In the genomic region with DNA sequence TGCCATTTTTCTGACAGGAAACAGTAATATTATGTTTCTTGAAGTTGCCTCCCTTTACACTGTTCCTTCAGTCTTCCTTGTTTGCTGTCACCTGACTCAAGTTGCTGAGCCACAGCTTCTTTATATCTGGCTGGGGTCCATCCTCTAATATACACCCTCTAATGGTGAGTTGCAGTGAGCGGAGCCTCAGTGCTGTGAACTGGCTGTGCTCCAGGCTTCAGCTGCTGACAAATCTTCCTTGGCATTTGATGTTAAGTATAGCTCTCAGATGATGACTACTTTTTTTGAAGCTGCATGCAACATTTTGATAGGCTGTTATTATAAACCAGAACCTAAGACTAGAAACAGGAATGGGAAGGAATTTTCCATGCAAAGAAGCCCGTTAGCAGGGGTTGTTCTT, we compare ENCODE assay signal across 11 cellular contexts.
A peak's percentile ranks its signal among the peaks of the same experiment; 100 is the strongest.
DNase-seq lines count a peak whose midpoint lies in the region; ATAC-seq and TF ChIP-seq lines count a peak whose summit lies in the region.
"Had no signal": no experiment of that assay in that cellular context is flagged by ENCODE, and none has a peak within 500 bp of the region (broad histone marks: within the 10 kb centered on the region; RNA-seq: fewer than 3 reads in every experiment).

No MANE protein-coding gene starts in this region.

- DNase-seq in MG63, result peak; percentile 87
- DNase-seq in fibroblast of pulmonary artery (ENCODE audit: low read depth), result peak; percentile 19
- peak; percentile 68 for DNase-seq in putamen (ENCODE audit: low spot score)
- DNase-seq in activated gamma-delta T cell treated with Interleukin-2 at 50 U/mL for 16 hours, result no peak
- DNase-seq in sciatic nerve (ENCODE audit: low spot score), result no peak
- no peak for DNase-seq in CD8-positive, alpha-beta memory T cell
- DNase-seq: esophagus squamous epithelium had no signal

- ATAC-seq in SK-N-SH treated with all-trans-retinoic acid at 6 μM for 48 hours (peak; percentile 93), HG03457 (IDR thresholded peaks at IDR 0.05; ENCODE audit: unreplicated experiment) (no peak), sciatic nerve (no peak)

- no peaks in the 10 kb centered on the region for H3K27me3 Mint-ChIP-seq in CD8-positive, alpha-beta memory T cell

- POLR2A ChIA-PET in CD8-positive, alpha-beta memory T cell (lab: Charles Lee), result no interaction called here

- no peaks in the 10 kb centered on the region for H3K9me3 ChIP-seq in MG63
- no peaks in the 10 kb centered on the region for H3K9me3 ChIP-seq in CD8-positive, alpha-beta memory T cell (ENCODE audit: low read length)
- H3K9me3 ChIP-seq: adrenal gland, esophagus squamous epithelium, prostate gland had no signal

- H3K4me1 Mint-ChIP-seq in CD8-positive, alpha-beta memory T cell, result no peaks in the 10 kb centered on the region

- H3K27ac ChIP-seq in CD8-positive, alpha-beta memory T cell (ENCODE audit: low read depth, low read length), result no peak overlapping the region
- H3K27ac ChIP-seq: adrenal gland, esophagus squamous epithelium, prostate gland had no signal

- H3K27ac Mint-ChIP-seq in CD8-positive, alpha-beta memory T cell, result no peak overlapping the region

- intact Hi-C loops in sciatic nerve (cut with DNase I), result no loop called here

- no peak overlapping the region for H3K4me3 Mint-ChIP-seq in CD8-positive, alpha-beta memory T cell

- CTCF ChIA-PET in CD8-positive, alpha-beta memory T cell (lab: Charles Lee), result no interaction called here

- H3K4me1 ChIP-seq in CD8-positive, alpha-beta memory T cell (ENCODE audit: insufficient read depth, low read length), result no peaks in the 10 kb centered on the region
- H3K4me1 ChIP-seq: adrenal gland, esophagus squamous epithelium, prostate gland had no signal

- H3K36me3 ChIP-seq in MG63, result no peaks in the 10 kb centered on the region
- H3K36me3 ChIP-seq in CD8-positive, alpha-beta memory T cell (ENCODE audit: insufficient read depth, low read length), result no peaks in the 10 kb centered on the region
- H3K36me3 ChIP-seq: adrenal gland, esophagus squamous epithelium, prostate gland had no signal

- H3K36me3 Mint-ChIP-seq in CD8-positive, alpha-beta memory T cell, result no peaks in the 10 kb centered on the region

- H3K4me3 ChIP-seq in MG63 (no peak overlapping the region), fibroblast of pulmonary artery (replicated peaks; ENCODE audit: low read depth, low read length) (no peak overlapping the region)
- H3K4me3 ChIP-seq in CD8-positive, alpha-beta memory T cell (ENCODE audit: low read length), result no peak overlapping the region
- H3K4me3 ChIP-seq: adrenal gland, esophagus squamous epithelium, prostate gland had no signal

- TF ChIP-seq CTCF in fibroblast of pulmonary artery (IDR thresholded peaks at IDR 0.05; ENCODE audit: low read length, missing control alignments), result no peak

- H3K9me3 Mint-ChIP-seq in CD8-positive, alpha-beta memory T cell, result peaks cover 5 to 19% (median 9%) of the 10 kb centered on the region in 5 donors

- no peaks in the 10 kb centered on the region for H3K27me3 ChIP-seq in MG63
- H3K27me3 ChIP-seq in CD8-positive, alpha-beta memory T cell (ENCODE audit: insufficient read depth, low read length, poor library complexity, severe bottlenecking), result no peaks in the 10 kb centered on the region
- H3K27me3 ChIP-seq: adrenal gland, esophagus squamous epithelium had no signal

TF ChIP-seq in SK-N-SH treated with all-trans-retinoic acid at 6 μM for 48 hours, 23 proteins besides CTCF, POLR2A, EP300 and RAD21:
- no peak for TF ChIP-seq BACH2 (CRISPR knock-in tag; IDR thresholded peaks at IDR 0.05; ENCODE audit: borderline replicate concordance)
- TF ChIP-seq OSR1 (CRISPR knock-in tag; IDR thresholded peaks at IDR 0.05), result no peak
- no peak for TF ChIP-seq TCF4 (CRISPR knock-in tag; IDR thresholded peaks at IDR 0.05; ENCODE audit: borderline replicate concordance)
- no peak for TF ChIP-seq CSDC2 (CRISPR knock-in tag; IDR thresholded peaks at IDR 0.05)
- no peak for TF ChIP-seq ESRRG (CRISPR knock-in tag; IDR thresholded peaks at IDR 0.05)
- no peak for TF ChIP-seq RARB (CRISPR knock-in tag; IDR thresholded peaks at IDR 0.05)
- TF ChIP-seq GLIS3 (CRISPR knock-in tag; IDR thresholded peaks at IDR 0.05), result no peak
- TF ChIP-seq PATZ1 (CRISPR knock-in tag; IDR thresholded peaks at IDR 0.05; ENCODE audit: borderline replicate concordance), result no peak
- no peak for TF ChIP-seq ZFP3 (CRISPR knock-in tag; IDR thresholded peaks at IDR 0.05)
- TF ChIP-seq, protein P1, sequence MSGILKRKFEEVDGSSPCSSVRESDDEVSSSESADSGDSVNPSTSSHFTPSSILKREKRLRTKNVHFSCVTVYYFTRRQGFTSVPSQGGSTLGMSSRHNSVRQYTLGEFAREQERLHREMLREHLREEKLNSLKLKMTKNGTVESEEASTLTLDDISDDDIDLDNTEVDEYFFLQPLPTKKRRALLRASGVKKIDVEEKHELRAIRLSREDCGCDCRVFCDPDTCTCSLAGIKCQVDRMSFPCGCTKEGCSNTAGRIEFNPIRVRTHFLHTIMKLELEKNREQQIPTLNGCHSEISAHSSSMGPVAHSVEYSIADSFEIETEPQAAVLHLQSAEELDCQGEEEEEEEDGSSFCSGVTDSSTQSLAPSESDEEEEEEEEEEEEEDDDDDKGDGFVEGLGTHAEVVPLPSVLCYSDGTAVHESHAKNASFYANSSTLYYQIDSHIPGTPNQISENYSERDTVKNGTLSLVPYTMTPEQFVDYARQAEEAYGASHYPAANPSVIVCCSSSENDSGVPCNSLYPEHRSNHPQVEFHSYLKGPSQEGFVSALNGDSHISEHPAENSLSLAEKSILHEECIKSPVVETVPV (CRISPR knock-in tag; IDR thresholded peaks at IDR 0.05), result no peak
- TF ChIP-seq ZFP30 (CRISPR knock-in tag; IDR thresholded peaks at IDR 0.05), result no peak
- no peak for TF ChIP-seq ZC3H10 (CRISPR knock-in tag; IDR thresholded peaks at IDR 0.05)
- TF ChIP-seq, protein P2, sequence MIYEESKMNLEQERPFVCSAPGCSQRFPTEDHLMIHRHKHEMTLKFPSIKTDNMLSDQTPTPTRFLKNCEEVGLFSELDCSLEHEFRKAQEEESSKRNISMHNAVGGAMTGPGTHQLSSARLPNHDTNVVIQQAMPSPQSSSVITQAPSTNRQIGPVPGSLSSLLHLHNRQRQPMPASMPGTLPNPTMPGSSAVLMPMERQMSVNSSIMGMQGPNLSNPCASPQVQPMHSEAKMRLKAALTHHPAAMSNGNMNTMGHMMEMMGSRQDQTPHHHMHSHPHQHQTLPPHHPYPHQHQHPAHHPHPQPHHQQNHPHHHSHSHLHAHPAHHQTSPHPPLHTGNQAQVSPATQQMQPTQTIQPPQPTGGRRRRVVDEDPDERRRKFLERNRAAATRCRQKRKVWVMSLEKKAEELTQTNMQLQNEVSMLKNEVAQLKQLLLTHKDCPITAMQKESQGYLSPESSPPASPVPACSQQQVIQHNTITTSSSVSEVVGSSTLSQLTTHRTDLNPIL (CRISPR knock-in tag; IDR thresholded peaks at IDR 0.05; ENCODE audit: low read depth), result no peak
- TF ChIP-seq ISL1 (CRISPR knock-in tag; IDR thresholded peaks at IDR 0.05), result no peak
- TF ChIP-seq TSHZ2 (CRISPR knock-in tag; IDR thresholded peaks at IDR 0.05), result no peak

Comparison
In these comparisons a context has a peak if more than half of its experiments do, and no peak if none do; other contexts are left out.
1. DNase-seq: peak in MG63 (single experiment), fibroblast of pulmonary artery (single experiment) and putamen (single experiment); none in activated gamma-delta T cell treated with Interleukin-2 at 50 U/mL for 16 hours (single experiment), sciatic nerve (single experiment) and CD8-positive, alpha-beta memory T cell (0 of 5).